Comparison of ENCODE assay signal across 8 cellular contexts in the genomic region with DNA sequence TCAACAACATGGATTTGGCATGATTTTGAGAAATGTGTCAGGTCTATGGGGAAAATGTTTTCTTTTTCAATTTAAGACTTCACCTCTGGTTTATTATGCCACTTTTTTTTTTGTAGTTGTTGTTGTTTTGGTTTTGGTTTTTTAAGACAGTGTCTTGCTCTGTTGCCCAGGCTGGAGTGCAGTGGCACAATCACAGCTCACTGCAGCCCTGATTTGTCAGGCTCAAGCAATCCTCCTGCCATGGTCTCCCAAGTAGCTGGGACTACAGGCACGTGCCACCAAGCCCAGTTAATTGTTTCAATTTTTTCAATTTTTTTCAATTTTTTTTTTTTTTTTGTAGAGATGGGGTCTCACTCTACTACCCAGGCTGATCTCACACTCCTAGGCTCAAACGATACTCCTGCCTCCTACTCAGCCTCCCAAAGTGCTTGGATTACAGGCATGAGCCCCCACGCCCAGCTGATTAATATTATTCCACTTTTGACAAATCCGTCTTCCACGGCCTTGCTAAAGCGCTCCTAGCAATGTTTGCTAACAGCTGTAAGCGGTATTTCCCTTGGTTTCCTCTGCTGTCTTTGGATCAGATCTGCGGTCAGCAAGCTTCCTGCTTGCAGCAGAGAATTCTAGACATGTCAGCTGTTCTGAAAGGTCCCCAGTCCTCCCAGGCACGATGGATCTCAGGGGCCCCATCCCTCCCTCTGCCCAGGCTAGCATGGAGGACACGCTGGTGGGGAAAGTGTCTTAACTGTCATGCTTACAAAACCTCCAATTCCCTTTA. TPM values are rescaled to one million over a fixed set of nuclear protein-coding genes. Genes with fewer than 3 reads are reported as not detected.
DNase-seq lines count a peak whose midpoint lies in the region; TF ChIP-seq lines count a peak whose summit lies in the region.

No MANE protein-coding gene starts in this region.

- H3K4me1 ChIP-seq in sigmoid colon, result no peaks in the 10 kb centered on the region
- no peaks in the 10 kb centered on the region for H3K4me1 ChIP-seq in Karpas-422 (ENCODE audit: low read length)

- H2AFZ ChIP-seq in Karpas-422 (ENCODE audit: low read length), result no peak overlapping the region

- H3K4me3 ChIP-seq in GM12865 (ENCODE audit: low read depth, low read length) (no peak overlapping the region), sigmoid colon (no peak overlapping the region), WERI-Rb-1 (ENCODE audit: low read depth, low read length) (no peak overlapping the region), Karpas-422 (ENCODE audit: low read length) (no peak overlapping the region)

- no peak for TF ChIP-seq CTCF in GM12865 (IDR thresholded peaks at IDR 0.05; ENCODE audit: insufficient read depth, low read depth, low read length, missing control alignments)
- no peak for TF ChIP-seq CTCF in sigmoid colon (IDR thresholded peaks at IDR 0.05)
- no peak for TF ChIP-seq CTCF in WERI-Rb-1 (IDR thresholded peaks at IDR 0.05; ENCODE audit: low read depth, low read length)

- TF ChIP-seq POLR2A in sigmoid colon (IDR thresholded peaks at IDR 0.05), result no peak

- H3K36me3 ChIP-seq in sigmoid colon (no peaks in the 10 kb centered on the region), WERI-Rb-1 (no peaks in the 10 kb centered on the region), Karpas-422 (ENCODE audit: insufficient read depth, low read length) (no peaks in the 10 kb centered on the region)

- no peaks in the 10 kb centered on the region for H4K20me1 ChIP-seq in Karpas-422 (ENCODE audit: insufficient read depth, low read depth, low read length)

- no peaks in the 10 kb centered on the region for H3K9me2 ChIP-seq in Karpas-422 (replicated peaks; ENCODE audit: insufficient read depth, low read length)

- intact Hi-C loops in sigmoid colon (cut with DNase I), result no loop called here

- no peak for TF ChIP-seq EP300 in sigmoid colon (IDR thresholded peaks at IDR 0.05)

- H3K27ac ChIP-seq in sigmoid colon (peak overlapping the region in 2 of 4 donors; percentile 24 to 41), WERI-Rb-1 (no peak overlapping the region), Karpas-422 (ENCODE audit: low read length) (no peak overlapping the region)

- H3K27me3 ChIP-seq in sigmoid colon, result no peaks in the 10 kb centered on the region
- H3K27me3 ChIP-seq in WERI-Rb-1 (ENCODE audit: insufficient read depth, low read depth, severe bottlenecking), result no peaks in the 10 kb centered on the region
- H3K27me3 ChIP-seq in Karpas-422 (ENCODE audit: low read length), result no peaks in the 10 kb centered on the region

- DNase-seq in GM12865 (ENCODE audit: low read depth) (peak; percentile 41), T-helper 2 cell (peak in 3 of 5 experiments; percentile 7 to 79 (median 13)), fibroblast of peridontal ligament (ENCODE audit: extremely low read depth) (peak; percentile 42), sigmoid colon (peak; percentile 66), WERI-Rb-1 (no peak), DMS53 treated with DMSO at 0.1 percent for 48 hours (lab: John Stamatoyannopoulos, UW; ENCODE audit: unreplicated experiment) (no peak), Karpas-422 (no peak), T1000 (lab: John Stamatoyannopoulos, UW) (no peak)

- no peaks in the 10 kb centered on the region for H3K79me2 ChIP-seq in Karpas-422 (ENCODE audit: low read length)

- peaks cover 0 to 14% (median 3%) of the 10 kb centered on the region in 4 donors for H3K9me3 ChIP-seq in sigmoid colon
- H3K9me3 ChIP-seq in WERI-Rb-1 (ENCODE audit: severe bottlenecking), result peaks cover 27% of the 10 kb centered on the region
- peaks cover 14% of the 10 kb centered on the region; the same call in 1 of the 2 replicates for H3K9me3 ChIP-seq in Karpas-422 (ENCODE audit: low read length)

- 34 to 68% methylated on average over 10 of the region's 10 CpGs for WGBS in sigmoid colon, 2 donors

- no peak overlapping the region for H3K4me2 ChIP-seq in Karpas-422 (ENCODE audit: low read depth, low read length, poor library complexity, severe bottlenecking)

- H3K9ac ChIP-seq in Karpas-422 (ENCODE audit: low read length), result no peak overlapping the region

RNA-seq across cellular contexts. Expression of a gene that starts 7.0 kb away (rescaled TPM):
- total RNA-seq in sigmoid colon, result 1 to 10 TPM; 1.8 to 6.5 (median 3.1) TPM
- 1 to 10 TPM; 4.4 to 7.8 (median 6.6) TPM for polyA plus RNA-seq in sigmoid colon
- total RNA-seq in Karpas-422 (2014; rRNA removed; shearing (Covaris generic); ENCODE audit: low replicate concordance), result 104 and 156 TPM in 2 replicates

RNA-seq across cellular contexts. Expression of a gene that starts 51.3 kb away (rescaled TPM):
- total RNA-seq in sigmoid colon, result 10 to 100 TPM; 36.0 to 60.9 (median 44.3) TPM
- polyA plus RNA-seq in sigmoid colon, result 10 to 100 TPM in 1 of 3 donors, 1 to 10 TPM in 2; 3.6 to 39.0 (median 4.9) TPM
- 1.9 and 7.9 TPM in 2 replicates for total RNA-seq in Karpas-422 (2014; rRNA removed; shearing (Covaris generic); ENCODE audit: low replicate concordance)

RNA-seq across cellular contexts. Expression of a gene that starts 54.9 kb away (rescaled TPM):
- 10 to 100 TPM in 2 of 4 donors, 1 to 10 TPM in 2; 5.2 to 16.1 (median 10.4) TPM for total RNA-seq in sigmoid colon
- 10 to 100 TPM in 1 of 3 donors, 1 to 10 TPM in 2; 3.9 to 11.0 (median 4.2) TPM for polyA plus RNA-seq in sigmoid colon
- 18.6 and 25.3 TPM in 2 replicates for total RNA-seq in Karpas-422 (2014; rRNA removed; shearing (Covaris generic); ENCODE audit: low replicate concordance)

Comparison
In these comparisons a context has a peak if more than half of its experiments do, and no peak if none do; other contexts are left out.
1. DNase-seq: peak in GM12865 (single experiment), T-helper 2 cell (3 of 5), fibroblast of peridontal ligament (single experiment) and sigmoid colon (single experiment); none in WERI-Rb-1 (single experiment), DMS53 treated with DMSO at 0.1 percent for 48 hours (single experiment), Karpas-422 (single experiment) and T1000 (single experiment).
2. RNA of a gene that starts 7.0 kb away (total RNA-seq): 104 to 156 TPM in Karpas-422; 1.8 to 6.5 TPM in sigmoid colon; every median in the first group is over 10 times any median in the second.